In the genomic region with DNA sequence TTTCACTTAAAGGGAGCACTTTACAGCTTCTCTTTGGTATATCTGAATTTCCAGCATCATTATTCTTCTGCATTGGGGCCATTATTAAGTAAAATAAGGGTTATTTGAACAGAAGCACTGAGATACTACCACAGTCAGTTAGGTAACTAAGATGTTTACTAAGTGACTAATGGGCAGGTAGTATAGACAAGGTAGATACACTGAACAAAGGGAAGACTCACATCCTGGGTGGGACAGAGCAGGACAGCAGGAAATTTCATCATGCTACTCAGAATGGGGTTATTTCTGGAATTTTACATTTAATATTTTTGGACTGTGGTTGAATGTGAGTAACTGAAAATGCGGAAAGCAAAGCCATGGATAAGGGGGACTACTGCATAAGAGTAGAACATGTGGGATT, we compare ENCODE assay signal across 20 cellular contexts.
"Had no signal": no experiment of that assay in that cellular context is flagged by ENCODE, and none has a peak within 500 bp of the region (broad histone marks: within the 10 kb centered on the region; RNA-seq: fewer than 3 reads in every experiment).

No MANE protein-coding gene starts in this region.

- DNase-seq: cortex of kidney; dorsolateral prefrontal cortex; effector CD8-positive, alpha-beta T cell; esophagus squamous epithelium; foreskin fibroblast; immature natural killer cell; kidney; left colon; left ventricle myocardium superior; naive thymus-derived CD4-positive, alpha-beta T cell; nephron progenitor cell; right lobe of liver; stimulated activated CD4-positive, alpha-beta T cell treated with anti-CD3 and anti-CD28 coated beads, Interleukin-4, amount 100 ng/mL, for 1 hour; stimulated activated CD8-positive, alpha-beta memory T cell treated with anti-CD3 and anti-CD28 coated beads, Interleukin-4, amount 100 ng/mL, for 48 hours; stimulated activated naive CD8-positive, alpha-beta T cell treated with anti-CD3 and anti-CD28 coated beads, Interleukin-15, Interleukin-2, amounts not matched to agents 100 U/mL and 50 U/mL, for 24 hours; thyroid gland had no signal

- H3K27me3 ChIP-seq: dorsolateral prefrontal cortex, esophagus squamous epithelium, right lobe of liver, suprapubic skin, thyroid gland had no signal

- H3K27ac ChIP-seq: dorsolateral prefrontal cortex, esophagus squamous epithelium, parathyroid adenoma, prostate gland, right lobe of liver, suprapubic skin, thyroid gland had no signal

- ATAC-seq: left colon; left ventricle myocardium superior; naive thymus-derived CD4-positive, alpha-beta T cell; right lobe of liver; stimulated activated effector memory CD8-positive, alpha-beta T cell treated with anti-CD3 and anti-CD28 coated beads, Interleukin-12 subunit alpha, Interleukin-12 subunit beta, amount 100 ng/mL, for 72 hours; stimulated activated naive CD8-positive, alpha-beta T cell treated with anti-CD3 and anti-CD28 coated beads, Interleukin-15, Interleukin-2, amounts not matched to agents 100 U/mL and 50 U/mL, for 24 hours had no signal

- H3K4me1 ChIP-seq: esophagus squamous epithelium, prostate gland, right lobe of liver, suprapubic skin, thyroid gland had no signal
